ENCODE assay signal across 26 cellular contexts in the genomic region with DNA sequence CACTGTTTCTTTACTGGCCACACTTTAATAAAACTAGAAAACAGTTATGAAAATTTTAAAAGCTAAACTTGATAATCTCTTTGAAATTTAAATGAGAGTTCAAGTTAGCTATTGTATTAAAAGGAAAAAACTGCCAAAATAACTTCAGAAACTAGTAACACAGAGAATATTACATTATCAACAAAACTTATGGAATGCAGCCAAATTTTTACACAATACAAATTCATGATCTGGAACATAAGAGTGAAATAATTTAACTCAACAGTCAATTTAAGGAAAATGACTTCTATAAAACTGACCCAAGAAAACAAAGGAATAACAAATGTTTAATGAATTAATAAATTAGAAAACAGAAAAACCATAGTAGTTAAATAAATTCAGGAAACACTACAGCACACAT.
A peak's percentile ranks its signal among the peaks of the same experiment; 100 is the strongest.
DNase-seq lines count a peak whose midpoint lies in the region; ATAC-seq and TF ChIP-seq lines count a peak whose summit lies in the region.
"Had no signal": no experiment of that assay in that cellular context is flagged by ENCODE, and none has a peak within 500 bp of the region (broad histone marks: within the 10 kb centered on the region; RNA-seq: fewer than 3 reads in every experiment).

No MANE protein-coding gene starts in this region.

- DNase-seq in WTC11 (ENCODE audit: low spot score) (no peak), endothelial cell (ENCODE audit: low spot score) (no peak), lung microvascular endothelial cell (ENCODE audit: low read depth in 2 of 2) (peak; percentile 27 to 57), SKM-1 (lab: John Stamatoyannopoulos, UW; ENCODE audit: unreplicated experiment) (no peak)
- DNase-seq in activated CD4-positive, alpha-beta T cell treated with anti-CD3 and anti-CD28 coated beads, Interleukin-2, amount 50 U/mL, for 1 hour: no peak
- DNase-seq: CD4-positive, CD25-positive, alpha-beta regulatory T cell; DMS153; DND-41; HCEC 1CT; NCI-H1417 treated with DMSO at 0.1 percent for 48 hours; NCI-H187; NCI-H2081 treated with DMSO at 0.1 percent for 48 hours; NCI-H2171; NCI-H345; NCI-H524; NCI-H748 treated with DMSO at 0.1 percent for 48 hours; NK-92 treated with Interleukin-12 subunit alpha and Interleukin-12 subunit beta, amount 100 ng/mL, for 24 hours; PC-3; SJCRH30 had no signal

- H3K9me3 ChIP-seq in HEK293 (ENCODE audit: control insufficient read depth, insufficient read depth, low read depth, low read length): no peaks in the 10 kb centered on the region
- H3K9me3 ChIP-seq: SJCRH30 had no signal

- peaks cover 3% of the 10 kb centered on the region; the same call in 1 of the 2 replicates for H3K36me3 Mint-ChIP-seq in WTC11
- H3K36me3 Mint-ChIP-seq in endothelial cell (ENCODE audit: low read depth, unreplicated experiment): no peaks in the 10 kb centered on the region
- H3K36me3 Mint-ChIP-seq: CD4-positive, CD25-positive, alpha-beta regulatory T cell had no signal

- H3K27ac Mint-ChIP-seq in WTC11 (peak overlapping the region; percentile 25; the same call in 1 of the 2 replicates), endothelial cell (ENCODE audit: unreplicated experiment) (peak overlapping the region; percentile 78)
- H3K27ac Mint-ChIP-seq: CD4-positive, CD25-positive, alpha-beta regulatory T cell had no signal

- H3K27ac ChIP-seq in HEK293 (ENCODE audit: extremely low read depth, low read depth, low read length): no peak overlapping the region
- H3K27ac ChIP-seq: BLaER1, SJCRH30 had no signal

- H3K9me3 Mint-ChIP-seq in WTC11: no peaks in the 10 kb centered on the region
- H3K9me3 Mint-ChIP-seq in endothelial cell (ENCODE audit: unreplicated experiment): no peaks in the 10 kb centered on the region

- POLR2A ChIA-PET in HEK293 (lab: Yijun Ruan, JAX): no interaction called here
- POLR2A ChIA-PET in WTC11 (lab: Charles Lee): no interaction called here

- ATAC-seq in WTC11 (no peak), HG02852 (IDR thresholded peaks at IDR 0.05; ENCODE audit: unreplicated experiment) (no peak), HG03521 (IDR thresholded peaks at IDR 0.05; ENCODE audit: unreplicated experiment) (no peak)
- ATAC-seq: HepG2, PC-3, Right ventricle myocardium inferior, SK-N-SH treated with all-trans-retinoic acid at 6 μM for 48 hours had no signal

- CTCF ChIA-PET in HEK293 (lab: Yijun Ruan, JAX) (interaction anchor here (0.6 kb wide), 1 partner anchor 408 kb away, joined by 3 read pairs; no protein-coding TSS in a partner anchor), WTC11 (lab: Charles Lee) (no interaction called here)

- H3K4me3 Mint-ChIP-seq in WTC11: no peak overlapping the region
- no peak overlapping the region for H3K4me3 Mint-ChIP-seq in endothelial cell (ENCODE audit: unreplicated experiment)
- H3K4me3 Mint-ChIP-seq: CD4-positive, CD25-positive, alpha-beta regulatory T cell had no signal

- H3K4me3 ChIP-seq in HEK293 (ENCODE audit: low read depth, low read length): no peak overlapping the region
- H3K4me3 ChIP-seq: BLaER1, SJCRH30 had no signal

- H3K4me1 ChIP-seq in HEK293 (ENCODE audit: control insufficient read depth, insufficient read depth, low read length): no peaks in the 10 kb centered on the region; the same call in 1 of the 2 replicates

- TF ChIP-seq CTCF in HEK293 (tag by site-specific recombination; IDR thresholded peaks at IDR 0.05): no peak
- no peak for TF ChIP-seq CTCF in WTC11 (IDR thresholded peaks at IDR 0.05)
- no peak for TF ChIP-seq CTCF in endothelial cell (IDR thresholded peaks at IDR 0.05; ENCODE audit: unreplicated experiment)

- H3K27me3 Mint-ChIP-seq in WTC11 (ENCODE audit: low read depth): no peaks in the 10 kb centered on the region
- no peaks in the 10 kb centered on the region for H3K27me3 Mint-ChIP-seq in endothelial cell (ENCODE audit: unreplicated experiment)
- H3K27me3 Mint-ChIP-seq: CD4-positive, CD25-positive, alpha-beta regulatory T cell had no signal

- H3K4me1 Mint-ChIP-seq in WTC11: peaks cover 64% of the 10 kb centered on the region
- peaks cover 38% of the 10 kb centered on the region for H3K4me1 Mint-ChIP-seq in endothelial cell (ENCODE audit: unreplicated experiment)
- H3K4me1 Mint-ChIP-seq: CD4-positive, CD25-positive, alpha-beta regulatory T cell had no signal

- no peaks in the 10 kb centered on the region for H3K36me3 ChIP-seq in HEK293 (ENCODE audit: control insufficient read depth in 2 of 2, insufficient read depth in 1 of 2, low read length in 2 of 2)
- H3K36me3 ChIP-seq: SJCRH30 had no signal

TF ChIP-seq in HEK293, 187 proteins besides CTCF, POLR2A, EP300 and RAD21 (continues in another document):
- TF ChIP-seq ZNF664 (tag by site-specific recombination; IDR thresholded peaks at IDR 0.05): peak; percentile 57; the same call in 1 of the 2 replicates
- TF ChIP-seq, protein P1, sequence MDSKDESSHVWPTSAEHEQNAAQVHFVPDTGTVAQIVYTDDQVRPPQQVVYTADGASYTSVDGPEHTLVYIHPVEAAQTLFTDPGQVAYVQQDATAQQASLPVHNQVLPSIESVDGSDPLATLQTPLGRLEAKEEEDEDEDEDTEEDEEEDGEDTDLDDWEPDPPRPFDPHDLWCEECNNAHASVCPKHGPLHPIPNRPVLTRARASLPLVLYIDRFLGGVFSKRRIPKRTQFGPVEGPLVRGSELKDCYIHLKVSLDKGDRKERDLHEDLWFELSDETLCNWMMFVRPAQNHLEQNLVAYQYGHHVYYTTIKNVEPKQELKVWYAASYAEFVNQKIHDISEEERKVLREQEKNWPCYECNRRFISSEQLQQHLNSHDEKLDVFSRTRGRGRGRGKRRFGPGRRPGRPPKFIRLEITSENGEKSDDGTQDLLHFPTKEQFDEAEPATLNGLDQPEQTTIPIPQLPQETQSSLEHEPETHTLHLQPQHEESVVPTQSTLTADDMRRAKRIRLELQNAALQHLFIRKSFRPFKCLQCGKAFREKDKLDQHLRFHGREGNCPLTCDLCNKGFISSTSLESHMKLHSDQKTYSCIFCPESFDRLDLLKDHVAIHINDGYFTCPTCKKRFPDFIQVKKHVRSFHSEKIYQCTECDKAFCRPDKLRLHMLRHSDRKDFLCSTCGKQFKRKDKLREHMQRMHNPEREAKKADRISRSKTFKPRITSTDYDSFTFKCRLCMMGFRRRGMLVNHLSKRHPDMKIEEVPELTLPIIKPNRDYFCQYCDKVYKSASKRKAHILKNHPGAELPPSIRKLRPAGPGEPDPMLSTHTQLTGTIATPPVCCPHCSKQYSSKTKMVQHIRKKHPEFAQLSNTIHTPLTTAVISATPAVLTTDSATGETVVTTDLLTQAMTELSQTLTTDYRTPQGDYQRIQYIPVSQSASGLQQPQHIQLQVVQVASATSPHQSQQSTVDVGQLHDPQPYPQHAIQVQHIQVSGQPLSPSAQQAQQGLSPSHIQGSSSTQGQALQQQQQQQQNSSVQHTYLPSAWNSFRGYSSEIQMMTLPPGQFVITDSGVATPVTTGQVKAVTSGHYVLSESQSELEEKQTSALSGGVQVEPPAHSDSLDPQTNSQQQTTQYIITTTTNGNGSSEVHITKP (tag by site-specific recombination; IDR thresholded peaks at IDR 0.05): no peak

TF ChIP-seq in WTC11, 78 proteins besides CTCF, POLR2A, EP300 and RAD21:
- TF ChIP-seq KAT7 (CRISPR knock-in tag; IDR thresholded peaks at IDR 0.05; ENCODE audit: borderline replicate concordance): no peak
- no peak for TF ChIP-seq SP1 (CRISPR knock-in tag; conservative IDR thresholded peaks at IDR 0.05)
- TF ChIP-seq NFE2L1 (CRISPR knock-in tag; IDR thresholded peaks at IDR 0.05): no peak
- TF ChIP-seq CREM (CRISPR knock-in tag; IDR thresholded peaks at IDR 0.05): no peak
- TF ChIP-seq, protein P2, sequence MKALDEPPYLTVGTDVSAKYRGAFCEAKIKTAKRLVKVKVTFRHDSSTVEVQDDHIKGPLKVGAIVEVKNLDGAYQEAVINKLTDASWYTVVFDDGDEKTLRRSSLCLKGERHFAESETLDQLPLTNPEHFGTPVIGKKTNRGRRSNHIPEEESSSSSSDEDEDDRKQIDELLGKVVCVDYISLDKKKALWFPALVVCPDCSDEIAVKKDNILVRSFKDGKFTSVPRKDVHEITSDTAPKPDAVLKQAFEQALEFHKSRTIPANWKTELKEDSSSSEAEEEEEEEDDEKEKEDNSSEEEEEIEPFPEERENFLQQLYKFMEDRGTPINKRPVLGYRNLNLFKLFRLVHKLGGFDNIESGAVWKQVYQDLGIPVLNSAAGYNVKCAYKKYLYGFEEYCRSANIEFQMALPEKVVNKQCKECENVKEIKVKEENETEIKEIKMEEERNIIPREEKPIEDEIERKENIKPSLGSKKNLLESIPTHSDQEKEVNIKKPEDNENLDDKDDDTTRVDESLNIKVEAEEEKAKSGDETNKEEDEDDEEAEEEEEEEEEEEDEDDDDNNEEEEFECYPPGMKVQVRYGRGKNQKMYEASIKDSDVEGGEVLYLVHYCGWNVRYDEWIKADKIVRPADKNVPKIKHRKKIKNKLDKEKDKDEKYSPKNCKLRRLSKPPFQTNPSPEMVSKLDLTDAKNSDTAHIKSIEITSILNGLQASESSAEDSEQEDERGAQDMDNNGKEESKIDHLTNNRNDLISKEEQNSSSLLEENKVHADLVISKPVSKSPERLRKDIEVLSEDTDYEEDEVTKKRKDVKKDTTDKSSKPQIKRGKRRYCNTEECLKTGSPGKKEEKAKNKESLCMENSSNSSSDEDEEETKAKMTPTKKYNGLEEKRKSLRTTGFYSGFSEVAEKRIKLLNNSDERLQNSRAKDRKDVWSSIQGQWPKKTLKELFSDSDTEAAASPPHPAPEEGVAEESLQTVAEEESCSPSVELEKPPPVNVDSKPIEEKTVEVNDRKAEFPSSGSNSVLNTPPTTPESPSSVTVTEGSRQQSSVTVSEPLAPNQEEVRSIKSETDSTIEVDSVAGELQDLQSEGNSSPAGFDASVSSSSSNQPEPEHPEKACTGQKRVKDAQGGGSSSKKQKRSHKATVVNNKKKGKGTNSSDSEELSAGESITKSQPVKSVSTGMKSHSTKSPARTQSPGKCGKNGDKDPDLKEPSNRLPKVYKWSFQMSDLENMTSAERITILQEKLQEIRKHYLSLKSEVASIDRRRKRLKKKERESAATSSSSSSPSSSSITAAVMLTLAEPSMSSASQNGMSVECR (CRISPR knock-in tag; IDR thresholded peaks at IDR 0.05; ENCODE audit: borderline replicate concordance): no peak

Comparison
In these comparisons a context has a peak if more than half of its experiments do, and no peak if none do; other contexts are left out.
1. DNase-seq: peak in lung microvascular endothelial cell (2 of 2); none in WTC11 (single experiment), endothelial cell (single experiment), activated CD4-positive, alpha-beta T cell treated with anti-CD3 and anti-CD28 coated beads, Interleukin-2, amount 50 U/mL, for 1 hour (single experiment) and SKM-1 (single experiment).